Comparison of ENCODE assay signal across 12 cellular contexts in genomic region chr10:30056767-30057355, GRCh38. TPM values are rescaled to one million over a fixed set of nuclear protein-coding genes. Genes with fewer than 3 reads are reported as not detected.
DNase-seq lines count a peak whose midpoint lies in the region; ATAC-seq and TF ChIP-seq lines count a peak whose summit lies in the region.
"Had no signal": no experiment of that assay in that cellular context is flagged by ENCODE, and none has a peak within 500 bp of the region (broad histone marks: within the 10 kb centered on the region; RNA-seq: fewer than 3 reads in every experiment).

No MANE protein-coding gene starts in this region.

- no peak overlapping the region for H2AFZ ChIP-seq in mesenchymal stem cell (ENCODE audit: low read depth, low read length)

- H4K91ac ChIP-seq in mesenchymal stem cell (ENCODE audit: low read length): no peak overlapping the region

- 52 to 55% methylated on average over 4 of the region's 4 CpGs for WGBS in body of pancreas, 2 donors
- 14% methylated on average over 4 of the region's 4 CpGs for WGBS in mesenchymal stem cell

- H3K9ac ChIP-seq in HUES6 (ENCODE audit: low read length) (peak overlapping the region; percentile 46), mesenchymal stem cell (ENCODE audit: low read length) (peak overlapping the region; percentile 80)

- no peak for ATAC-seq in body of pancreas
- ATAC-seq: activated CD4-positive, alpha-beta T cell treated with anti-CD3 and anti-CD28 coated beads for 36 hours; activated naive CD4-positive, alpha-beta T cell treated with anti-CD3 and anti-CD28 coated beads, Interleukin-2, amount 50 U/mL, for 72 hours had no signal

- no peak overlapping the region for H2BK15ac ChIP-seq in mesenchymal stem cell (ENCODE audit: low read depth, poor library complexity, severe bottlenecking)

- H3K23ac ChIP-seq in mesenchymal stem cell (ENCODE audit: low read length in 2 of 2): no peak overlapping the region

- no peak overlapping the region for H3K4ac ChIP-seq in mesenchymal stem cell (ENCODE audit: low read depth in 1 of 2, low read length in 2 of 2)

- H3K27me3 ChIP-seq in HUES6 (ENCODE audit: control insufficient read depth, insufficient read depth, low read length) (peaks cover 36% of the 10 kb centered on the region), body of pancreas (no peaks in the 10 kb centered on the region), mesenchymal stem cell (ENCODE audit: control insufficient read depth in 1 of 2, insufficient read depth in 1 of 2, low read length in 2 of 2) (no peaks in the 10 kb centered on the region), tibial artery (no peaks in the 10 kb centered on the region)

- POLR2A ChIA-PET in HEK293T (lab: Yijun Ruan, JAX): interaction anchor here (0.6 kb wide), 1 partner anchor 496 kb away, joined by 3 read pairs; no protein-coding TSS in a partner anchor

- H3K79me1 ChIP-seq in mesenchymal stem cell (replicated peaks; ENCODE audit: low read length, poor library complexity, severe bottlenecking): no peaks in the 10 kb centered on the region

- no peak overlapping the region for H2AK5ac ChIP-seq in mesenchymal stem cell (ENCODE audit: low read length, severe bottlenecking)

- TF ChIP-seq POLR2A in body of pancreas (IDR thresholded peaks at IDR 0.05): no peak

- no peak overlapping the region for H3K14ac ChIP-seq in mesenchymal stem cell (ENCODE audit: low read length in 2 of 2)

- TF ChIP-seq CTCF in body of pancreas (IDR thresholded peaks at IDR 0.05): no peak
- no peak for TF ChIP-seq CTCF in tibial artery (IDR thresholded peaks at IDR 0.05)

- H3K4me3 ChIP-seq in HUES6 (ENCODE audit: low read depth, low read length): peak overlapping the region; percentile 27; the same call in 1 of the 2 replicates
- no peak overlapping the region for H3K4me3 ChIP-seq in body of pancreas
- H3K4me3 ChIP-seq in mesenchymal stem cell (ENCODE audit: insufficient read depth in 1 of 2, low read depth in 1 of 2, low read length in 2 of 2): peak overlapping the region in 1 of 2 experiments; percentile 80
- peak overlapping the region; percentile 80 to 84 for H3K4me3 ChIP-seq in tibial artery

- CTCF ChIA-PET in HEK293T (lab: Yijun Ruan, JAX): no interaction called here

- no peaks in the 10 kb centered on the region for H3K9me3 ChIP-seq in HUES6 (ENCODE audit: control insufficient read depth, insufficient read depth, low read depth, low read length)
- H3K9me3 ChIP-seq in body of pancreas: no peaks in the 10 kb centered on the region
- H3K9me3 ChIP-seq in mesenchymal stem cell (ENCODE audit: control insufficient read depth, low read length): no peaks in the 10 kb centered on the region
- no peaks in the 10 kb centered on the region for H3K9me3 ChIP-seq in tibial artery

- no peak overlapping the region for H2BK5ac ChIP-seq in mesenchymal stem cell (ENCODE audit: low read depth, low read length, poor library complexity, severe bottlenecking)

- no peaks in the 10 kb centered on the region for H3K36me3 ChIP-seq in HUES6 (ENCODE audit: control insufficient read depth, insufficient read depth, low read length)
- no peaks in the 10 kb centered on the region for H3K36me3 ChIP-seq in body of pancreas (replicated peaks in 1 of 2; ENCODE audit: insufficient read depth in 1 of 2, low read depth in 2 of 2)
- peaks cover 0 to 8% of the 10 kb centered on the region in 2 experiments for H3K36me3 ChIP-seq in mesenchymal stem cell (ENCODE audit: control insufficient read depth in 1 of 2, insufficient read depth in 2 of 2, low read depth in 1 of 2, low read length in 2 of 2)
- H3K36me3 ChIP-seq in tibial artery: no peaks in the 10 kb centered on the region

- no peak overlapping the region for H4K8ac ChIP-seq in mesenchymal stem cell (ENCODE audit: low read length)

- no peak overlapping the region for H2BK12ac ChIP-seq in mesenchymal stem cell (ENCODE audit: low read length in 2 of 2)

- H3K4me2 ChIP-seq in mesenchymal stem cell (ENCODE audit: low read length, poor library complexity, severe bottlenecking): peak overlapping the region; percentile 64

- H3K18ac ChIP-seq in mesenchymal stem cell (ENCODE audit: low read depth in 1 of 2, low read length in 2 of 2): no peak overlapping the region

- peaks cover 39% of the 10 kb centered on the region for H3K4me1 ChIP-seq in HUES6 (ENCODE audit: control insufficient read depth, insufficient read depth, low read length)
- peaks cover 19% of the 10 kb centered on the region for H3K4me1 ChIP-seq in body of pancreas
- H3K4me1 ChIP-seq in mesenchymal stem cell (ENCODE audit: control insufficient read depth, insufficient read depth, low read depth, low read length): peaks cover 13% of the 10 kb centered on the region
- H3K4me1 ChIP-seq in tibial artery: peaks cover 0 to 41% (median 7%) of the 10 kb centered on the region in 4 donors

- peak overlapping the region; percentile 24 for H2BK120ac ChIP-seq in mesenchymal stem cell (ENCODE audit: low read depth, low read length)

- intact Hi-C loops in body of pancreas (cut with DNase I): no loop called here
- intact Hi-C loops in tibial artery (cut with DNase I; ENCODE audit: low total_unique reads): no loop called here

- DNase-seq in body of pancreas (no peak), mesenchymal stem cell (peak; percentile 51), tibial artery (no peak), medulla oblongata (ENCODE audit: extremely low spot score) (no peak), HEK293T (ENCODE audit: extremely low spot score) (no peak)
- DNase-seq in activated CD4-positive, alpha-beta T cell treated with anti-CD3 and anti-CD28 coated beads, Interleukin-2, amount 50 U/mL, for 1 hour: no peak
- DNase-seq: activated CD4-positive, alpha-beta T cell treated with anti-CD3 and anti-CD28 coated beads for 36 hours; NCI-H2029; stimulated activated CD8-positive, alpha-beta memory T cell treated with anti-CD3 and anti-CD28 coated beads, Interleukin-4, amount 100 ng/mL, for 48 hours had no signal

- H3K27ac ChIP-seq in HUES6 (ENCODE audit: low read depth, low read length): peak overlapping the region; percentile 22; the same call in 1 of the 2 replicates
- H3K27ac ChIP-seq in body of pancreas: peak overlapping the region in 3 of 4 donors; percentile 11 to 85 (median 81)
- peak overlapping the region; percentile 72 for H3K27ac ChIP-seq in mesenchymal stem cell (ENCODE audit: low read length, poor library complexity, severe bottlenecking)
- peak overlapping the region; percentile 82 to 92 for H3K27ac ChIP-seq in tibial artery
- H3K27ac ChIP-seq: epithelial cell of prostate had no signal

TF ChIP-seq in HEK293T, 16 proteins besides CTCF, POLR2A, EP300 and RAD21:
- TF ChIP-seq ARNT (IDR thresholded peaks at IDR 0.05) (no peak), ELF4 (IDR thresholded peaks at IDR 0.05) (no peak), NFRKB (IDR thresholded peaks at IDR 0.05) (no peak)

RNA-seq across cellular contexts. Expression of gene JCAD, which starts 2.5 kb away (rescaled TPM):
- total RNA-seq in body of pancreas: 10 to 100 TPM; 15.3 to 22.4 TPM
- 32.6 TPM for polyA plus RNA-seq in mesenchymal stem cell (2013, experiment 1 of 2)
- polyA plus RNA-seq in mesenchymal stem cell (2013, experiment 2 of 2): 33.3 TPM
- total RNA-seq: activated CD4-positive, alpha-beta T cell treated with anti-CD3 and anti-CD28 coated beads for 36 hours had no signal

Comparison
In these comparisons a context has a peak if more than half of its experiments do, and no peak if none do; other contexts are left out.
1. H3K27ac ChIP-seq: peak in every context shown above with its lines; median percentile 87 in tibial artery; 81 in body of pancreas; 72 in mesenchymal stem cell; 22 in HUES6.
2. H3K4me3 ChIP-seq: peak in HUES6 (single experiment) and tibial artery (2 of 2); none in body of pancreas (0 of 2).